ENCODE assay signal across 8 cellular contexts in genomic region chr3:113495035-113495434, GRCh38. TPM values are rescaled to one million over a fixed set of nuclear protein-coding genes. Genes with fewer than 3 reads are reported as not detected.
DNase-seq lines count a peak whose midpoint lies in the region; ATAC-seq and TF ChIP-seq lines count a peak whose summit lies in the region.

No MANE protein-coding gene starts in this region.

- peaks cover 28% of the 10 kb centered on the region for H3K36me3 Mint-ChIP-seq in stimulated activated effector memory CD8-positive, alpha-beta T cell treated with anti-CD3 and anti-CD28 coated beads, Interleukin-12 subunit alpha, Interleukin-12 subunit beta, amount 100 ng/mL, for 72 hours

- H3K27ac ChIP-seq in left ventricle myocardium inferior (replicated peaks), result no peak overlapping the region

- peaks cover 6% of the 10 kb centered on the region for H3K4me1 Mint-ChIP-seq in stimulated activated effector memory CD8-positive, alpha-beta T cell treated with anti-CD3 and anti-CD28 coated beads, Interleukin-12 subunit alpha, Interleukin-12 subunit beta, amount 100 ng/mL, for 72 hours

- no peak overlapping the region for H3K4me3 Mint-ChIP-seq in stimulated activated effector memory CD8-positive, alpha-beta T cell treated with anti-CD3 and anti-CD28 coated beads, Interleukin-12 subunit alpha, Interleukin-12 subunit beta, amount 100 ng/mL, for 72 hours

- H3K4me1 ChIP-seq in left ventricle myocardium inferior, result no peaks in the 10 kb centered on the region

- peaks cover 25% of the 10 kb centered on the region for H3K36me3 ChIP-seq in left ventricle myocardium inferior

- peak; percentile 28 for TF ChIP-seq RAD21 in Ishikawa (IDR thresholded peaks at IDR 0.05; ENCODE audit: low read depth)

- peak; percentile 10 to 13 for DNase-seq in stimulated activated CD8-positive, alpha-beta memory T cell treated with anti-CD3 and anti-CD28 coated beads, Interleukin-4, amount 100 ng/mL, for 4 hours (ENCODE audit: low read depth in 2 of 2, low spot score in 1 of 2)
- no peak for DNase-seq in stimulated activated CD8-positive, alpha-beta memory T cell treated with anti-CD3 and anti-CD28 coated beads, Interleukin-4, amount 100 ng/mL, for 48 hours
- DNase-seq in activated CD4-positive, alpha-beta T cell treated with anti-CD3 and anti-CD28 coated beads, Interleukin-2, amount 50 U/mL, for 4 hours, result peak; percentile 38 to 45
- DNase-seq in left ventricle myocardium inferior (no peak), SKM-1 (lab: John Stamatoyannopoulos, UW; ENCODE audit: unreplicated experiment) (no peak)
- DNase-seq in stimulated activated effector memory CD8-positive, alpha-beta T cell treated with anti-CD3 and anti-CD28 coated beads, Interleukin-12 subunit alpha, Interleukin-12 subunit beta, amount 100 ng/mL, for 72 hours (ENCODE audit: low spot score in 2 of 2), result no peak

- no peaks in the 10 kb centered on the region for H3K9me3 Mint-ChIP-seq in stimulated activated effector memory CD8-positive, alpha-beta T cell treated with anti-CD3 and anti-CD28 coated beads, Interleukin-12 subunit alpha, Interleukin-12 subunit beta, amount 100 ng/mL, for 72 hours

- no peaks in the 10 kb centered on the region for H3K9me3 ChIP-seq in left ventricle myocardium inferior (replicated peaks)

- H3K4me3 ChIP-seq in left ventricle myocardium inferior, result no peak overlapping the region

- intact Hi-C loops in left ventricle myocardium inferior (cut with micrococcal nuclease), result loop anchor here (5.0 kb wide), 1 partner anchor 82 kb away; no protein-coding TSS in a partner anchor

- TF ChIP-seq EP300 in Ishikawa (IDR thresholded peaks at IDR 0.05; ENCODE audit: borderline replicate concordance), result no peak

- H3K27ac Mint-ChIP-seq in stimulated activated effector memory CD8-positive, alpha-beta T cell treated with anti-CD3 and anti-CD28 coated beads, Interleukin-12 subunit alpha, Interleukin-12 subunit beta, amount 100 ng/mL, for 72 hours, result no peak overlapping the region

- peak; percentile 43 for ATAC-seq in stimulated activated effector memory CD8-positive, alpha-beta T cell treated with anti-CD3 and anti-CD28 coated beads, Interleukin-12 subunit alpha, Interleukin-12 subunit beta, amount 100 ng/mL, for 72 hours
- no peak for ATAC-seq in GM19351 (IDR thresholded peaks at IDR 0.05; ENCODE audit: unreplicated experiment)

- peak; percentile 58 for TF ChIP-seq CTCF in left ventricle myocardium inferior (IDR thresholded peaks at IDR 0.05; ENCODE audit: borderline replicate concordance)

- no peaks in the 10 kb centered on the region for H3K27me3 ChIP-seq in left ventricle myocardium inferior (ENCODE audit: low read depth)

TF ChIP-seq in Ishikawa, 13 proteins besides CTCF, POLR2A, EP300 and RAD21:
- TF ChIP-seq FOXM1 (IDR thresholded peaks at IDR 0.05; ENCODE audit: borderline replicate concordance, low read depth), result no peak
- no peak for TF ChIP-seq CEBPB (IDR thresholded peaks at IDR 0.05)
- no peak for TF ChIP-seq EGR1 (IDR thresholded peaks at IDR 0.05)
- no peak for TF ChIP-seq USF1 (IDR thresholded peaks at IDR 0.05)
- no peak for TF ChIP-seq TEAD4 (IDR thresholded peaks at IDR 0.05)

RNA-seq across cellular contexts. Expression of gene SPICE1, which starts 19.9 kb away (rescaled TPM):
- total RNA-seq in left ventricle myocardium inferior, result 5.0 TPM

RNA-seq across cellular contexts. Expression of gene SIDT1, which starts 37.3 kb away (rescaled TPM):
- 0.69 TPM for total RNA-seq in left ventricle myocardium inferior

RNA-seq across cellular contexts. Expression of gene CFAP44, which starts 53.7 kb away (rescaled TPM):
- 1.5 TPM for total RNA-seq in left ventricle myocardium inferior

Comparison
In these comparisons a context has a peak if more than half of its experiments do, and no peak if none do; other contexts are left out.
1. DNase-seq: peak in stimulated activated CD8-positive, alpha-beta memory T cell treated with anti-CD3 and anti-CD28 coated beads, Interleukin-4, amount 100 ng/mL, for 4 hours (2 of 2) and activated CD4-positive, alpha-beta T cell treated with anti-CD3 and anti-CD28 coated beads, Interleukin-2, amount 50 U/mL, for 4 hours (2 of 2); none in stimulated activated CD8-positive, alpha-beta memory T cell treated with anti-CD3 and anti-CD28 coated beads, Interleukin-4, amount 100 ng/mL, for 48 hours (single experiment), left ventricle myocardium inferior (single experiment), stimulated activated effector memory CD8-positive, alpha-beta T cell treated with anti-CD3 and anti-CD28 coated beads, Interleukin-12 subunit alpha, Interleukin-12 subunit beta, amount 100 ng/mL, for 72 hours (0 of 2) and SKM-1 (single experiment).